ENCODE assay signal across 8 cellular contexts in the genomic region with DNA sequence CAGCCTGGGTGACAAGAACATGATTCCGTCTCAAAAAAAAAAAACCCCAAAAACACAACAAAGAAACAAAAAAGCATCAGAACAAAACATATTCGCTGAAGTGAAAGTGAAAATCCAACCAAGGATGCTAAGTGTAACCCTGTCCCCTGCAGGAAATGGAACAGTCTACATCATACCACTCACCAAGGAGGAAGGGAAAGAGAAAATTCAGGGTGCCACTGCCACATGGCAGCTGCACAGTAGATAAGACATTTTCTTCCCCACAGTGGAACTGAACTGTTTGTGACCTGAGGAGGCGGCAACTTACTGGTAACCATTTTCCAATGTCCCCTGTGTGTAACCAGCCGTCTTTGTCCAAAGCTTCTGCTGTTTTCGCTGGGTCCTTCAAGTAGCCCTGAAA.
DNase-seq lines count a peak whose midpoint lies in the region; ATAC-seq and FAIRE-seq lines count a peak whose summit lies in the region.

No MANE protein-coding gene starts in this region.

- no peak for FAIRE-seq in HTR-8/SVneo (lab: Jason Lieb, UNC)

- peak; percentile 24 to 29 for DNase-seq in activated CD4-positive, alpha-beta T cell treated with anti-CD3 and anti-CD28 coated beads, Interleukin-2, amount 50 U/mL, for 4 hours
- DNase-seq in stimulated activated CD4-positive, alpha-beta T cell treated with anti-CD3 and anti-CD28 coated beads, Interleukin-2, amount 100 ng/mL, for 24 hours = peak; percentile 20 to 22
- no peak for DNase-seq in NCI-H510A (lab: John Stamatoyannopoulos, UW)
- DNase-seq in NCI-H2227 (lab: John Stamatoyannopoulos, UW; ENCODE audit: unreplicated experiment) = no peak
- DNase-seq in HTR-8/SVneo (ENCODE audit: insufficient read length, low spot score) = no peak
- no peak for DNase-seq in NCI-H2107 (lab: John Stamatoyannopoulos, UW)

- peak; percentile 87 for ATAC-seq in GM19023 (IDR thresholded peaks at IDR 0.05; ENCODE audit: unreplicated experiment)
- peak; percentile 74 for ATAC-seq in HG03045 (IDR thresholded peaks at IDR 0.05; ENCODE audit: unreplicated experiment)

Comparison
In these comparisons a context has a peak if more than half of its experiments do, and no peak if none do; other contexts are left out.
1. DNase-seq: peak in activated CD4-positive, alpha-beta T cell treated with anti-CD3 and anti-CD28 coated beads, Interleukin-2, amount 50 U/mL, for 4 hours (2 of 2) and stimulated activated CD4-positive, alpha-beta T cell treated with anti-CD3 and anti-CD28 coated beads, Interleukin-2, amount 100 ng/mL, for 24 hours (2 of 2); none in NCI-H510A (single experiment), NCI-H2227 (single experiment), HTR-8/SVneo (single experiment) and NCI-H2107 (single experiment).